18 cellular contexts compared by ENCODE assay signal in the genomic region with DNA sequence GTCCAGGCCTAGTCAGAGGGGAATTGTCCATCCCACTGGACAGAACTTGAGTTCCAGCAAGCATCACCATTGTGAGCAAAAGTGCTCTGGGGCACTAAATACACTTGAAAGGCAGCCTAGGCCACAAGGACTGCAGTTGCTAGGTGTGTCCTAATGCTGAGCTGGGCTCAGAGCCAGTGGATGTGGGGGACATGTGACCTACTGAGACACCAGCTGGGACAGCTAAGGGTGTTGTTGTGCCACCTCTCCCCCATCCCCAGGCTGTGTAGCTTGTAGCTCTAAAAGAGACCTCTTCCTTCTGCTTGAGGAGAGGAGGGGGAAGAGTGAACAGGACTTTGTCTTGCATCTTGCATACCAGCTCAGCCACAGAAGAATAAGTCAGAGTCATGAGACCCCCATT.
A peak's percentile ranks its signal among the peaks of the same experiment; 100 is the strongest.
DNase-seq lines count a peak whose midpoint lies in the region; ATAC-seq lines count a peak whose summit lies in the region.
"Had no signal": no experiment of that assay in that cellular context is flagged by ENCODE, and none has a peak within 500 bp of the region (broad histone marks: within the 10 kb centered on the region; RNA-seq: fewer than 3 reads in every experiment).

No MANE protein-coding gene starts in this region.

- no peak for ATAC-seq in GM18520 (IDR thresholded peaks at IDR 0.05; ENCODE audit: unreplicated experiment)
- no peak for ATAC-seq in GM18502 (IDR thresholded peaks at IDR 0.05; ENCODE audit: poor library complexity, unreplicated experiment)

- DNase-seq in DMS53 (lab: John Stamatoyannopoulos, UW): peak; percentile 72
- peak; percentile 16 for DNase-seq in H4 (ENCODE audit: low spot score)
- DNase-seq in RPMI7951 (ENCODE audit: low read depth): peak; percentile 18
- DNase-seq in mucosa of gallbladder (ENCODE audit: low spot score): peak; percentile 36
- DNase-seq in iPS-NIHi7 (ENCODE audit: extremely low spot score): no peak
- DNase-seq: activated CD4-positive, alpha-beta T cell treated with anti-CD3 and anti-CD28 coated beads, Interleukin-2, amount 10 ng/mL, durations not matched to agents 7 days and 5 days; activated CD8-positive, alpha-beta memory T cell treated with anti-CD3 and anti-CD28 coated beads, Interleukin-2, amount 50 U/mL, for 4 hours; activated effector memory CD4-positive, alpha-beta T cell treated with Interleukin-2 at 50 U/mL for 16 hours; AML-193; amniotic stem cell; effector CD4-positive, alpha-beta T cell; KG1; mammary epithelial cell; NCI-H1417 treated with DMSO at 0.1 percent for 48 hours; stimulated activated CD4-positive, alpha-beta T cell treated with anti-CD3 and anti-CD28 coated beads, Interleukin-4, amount 100 ng/mL, for 4 hours; SW 1271 had no signal
